Comparison of ENCODE assay signal across 12 cellular contexts in genomic region chr10:132169031-132169765, GRCh38.
"Had no signal": no experiment of that assay in that cellular context is flagged by ENCODE, and none has a peak within 500 bp of the region (broad histone marks: within the 10 kb centered on the region; RNA-seq: fewer than 3 reads in every experiment).

No MANE protein-coding gene starts in this region.

- H3K27ac Mint-ChIP-seq: dendritic cell treated with granulocyte-macrophage colony-stimulating factor and Interleukin-4, amounts not matched to agents 40 ng/mL and 50 ng/mL, for 4 days; effector memory CD8-positive, alpha-beta T cell; immature natural killer cell; stimulated activated effector memory CD8-positive, alpha-beta T cell treated with anti-CD3 and anti-CD28 coated beads, Interleukin-12 subunit alpha, Interleukin-12 subunit beta, amount 100 ng/mL, for 72 hours had no signal

- DNase-seq: effector memory CD8-positive, alpha-beta T cell; gastrocnemius medialis; immature natural killer cell; mammary epithelial cell; stimulated activated CD4-positive, alpha-beta T cell treated with anti-CD3 and anti-CD28 coated beads, Interleukin-4, amount 100 ng/mL, for 1 hour; stimulated activated CD8-positive, alpha-beta memory T cell treated with anti-CD3 and anti-CD28 coated beads, Interleukin-4, amount 100 ng/mL, for 48 hours; stomach; transverse colon had no signal

- H3K36me3 Mint-ChIP-seq: immature natural killer cell; naive thymus-derived CD8-positive, alpha-beta T cell had no signal

- H3K9me3 Mint-ChIP-seq: immature natural killer cell; naive thymus-derived CD8-positive, alpha-beta T cell; stimulated activated effector memory CD8-positive, alpha-beta T cell treated with anti-CD3 and anti-CD28 coated beads, Interleukin-12 subunit alpha, Interleukin-12 subunit beta, amount 100 ng/mL, for 72 hours had no signal

- ATAC-seq: effector memory CD8-positive, alpha-beta T cell; gastrocnemius medialis; mucosa of descending colon; naive thymus-derived CD8-positive, alpha-beta T cell; stimulated activated effector memory CD8-positive, alpha-beta T cell treated with anti-CD3 and anti-CD28 coated beads, Interleukin-12 subunit alpha, Interleukin-12 subunit beta, amount 100 ng/mL, for 72 hours had no signal

- H3K4me3 Mint-ChIP-seq: dendritic cell treated with granulocyte-macrophage colony-stimulating factor and Interleukin-4, amounts not matched to agents 40 ng/mL and 50 ng/mL, for 4 days; effector memory CD8-positive, alpha-beta T cell; immature natural killer cell; naive thymus-derived CD8-positive, alpha-beta T cell; stimulated activated effector memory CD8-positive, alpha-beta T cell treated with anti-CD3 and anti-CD28 coated beads, Interleukin-12 subunit alpha, Interleukin-12 subunit beta, amount 100 ng/mL, for 72 hours had no signal
